In the genomic region with DNA sequence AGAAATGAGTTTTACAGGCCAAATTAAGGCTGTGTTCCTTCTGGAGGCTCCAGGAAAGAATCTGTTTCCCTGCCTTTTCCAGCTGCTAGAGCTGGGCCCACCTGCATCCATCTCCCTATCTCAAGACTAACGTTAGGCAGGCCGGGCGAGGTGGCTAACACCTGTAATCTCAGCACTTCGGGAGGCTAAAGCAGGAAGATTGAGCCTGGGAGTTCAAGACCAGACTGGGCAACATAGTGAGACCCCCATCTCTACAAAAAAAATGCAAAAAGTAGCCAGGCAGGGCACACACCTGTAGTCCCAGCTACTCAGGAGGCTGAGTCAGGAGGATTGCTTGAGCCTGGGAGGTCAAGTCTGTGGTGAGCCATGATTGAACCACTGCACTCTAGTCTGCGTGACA, we compare ENCODE assay signal across 10 cellular contexts. TPM values are rescaled to one million over a fixed set of nuclear protein-coding genes. Genes with fewer than 3 reads are reported as not detected.
"Had no signal": no experiment of that assay in that cellular context is flagged by ENCODE, and none has a peak within 500 bp of the region (broad histone marks: within the 10 kb centered on the region; RNA-seq: fewer than 3 reads in every experiment).

No MANE protein-coding gene starts in this region.

- ATAC-seq: HCT116 had no signal

- H3K9ac ChIP-seq: GM23248 had no signal

- H3K36me3 ChIP-seq: HAP-1 had no signal

- H3K4me3 ChIP-seq: GM23248, HAP-1 had no signal

- H3K4me1 ChIP-seq: HAP-1 had no signal

- H3K4me1 Mint-ChIP-seq: IgD-negative memory B cell had no signal

- H2AFZ ChIP-seq: GM23248 had no signal

- FAIRE-seq: HTR-8/SVneo had no signal

- H3K9me3 ChIP-seq: HAP-1 had no signal

- DNase-seq: GM23248, GOT3, H7, KBM-7 had no signal

- H3K27ac ChIP-seq: GM23248 had no signal

- H3K27ac Mint-ChIP-seq: IgD-negative memory B cell had no signal

- H3K4me3 Mint-ChIP-seq: IgD-negative memory B cell had no signal

RNA-seq across cellular contexts. Expression of gene HIF3A, which starts 14.6 kb away (rescaled TPM):
- total RNA-seq: GM23248, H4, HT-29 had no signal
- polyA plus RNA-seq: IgD-negative memory B cell had no signal
